ENCODE assay signal across 8 cellular contexts in the genomic region with DNA sequence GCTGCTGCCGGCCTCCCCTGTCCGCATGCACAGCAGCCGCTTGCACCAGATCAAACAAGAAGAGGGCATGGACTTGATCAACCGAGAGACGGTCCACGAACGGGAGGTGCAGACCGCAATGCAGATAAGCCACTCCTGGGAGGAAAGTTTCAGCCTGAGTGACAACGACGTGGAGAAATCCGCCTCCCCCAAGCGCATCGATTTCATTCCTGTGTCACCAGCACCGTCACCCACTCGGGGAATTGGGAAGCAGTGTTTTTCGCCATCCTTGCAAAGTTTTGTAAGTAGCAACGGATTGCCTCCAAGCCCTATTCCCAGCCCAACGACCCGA.
DNase-seq lines count a peak whose midpoint lies in the region; ATAC-seq and TF ChIP-seq lines count a peak whose summit lies in the region.

No MANE protein-coding gene starts in this region.

- H2AFZ ChIP-seq in smooth muscle cell (ENCODE audit: low read depth) = peak overlapping the region; percentile 91

- peaks cover 38% of the 10 kb centered on the region for H4K20me1 ChIP-seq in smooth muscle cell (ENCODE audit: low read depth)

- peak overlapping the region; percentile 90 for H3K9ac ChIP-seq in SK-N-MC (ENCODE audit: insufficient read length)
- peak overlapping the region; percentile 84 for H3K9ac ChIP-seq in smooth muscle cell (ENCODE audit: low read depth)

- H3K79me2 ChIP-seq in smooth muscle cell (ENCODE audit: low read depth) = peaks cover 17% of the 10 kb centered on the region

- TF ChIP-seq CTCF in gastroesophageal sphincter (IDR thresholded peaks at IDR 0.05) = no peak
- TF ChIP-seq CTCF in smooth muscle cell (IDR thresholded peaks at IDR 0.05; ENCODE audit: borderline replicate concordance, insufficient read depth, poor library complexity, severe bottlenecking) = no peak

- H3K9me3 ChIP-seq in SK-N-MC (ENCODE audit: low read depth, low read length) (no peaks in the 10 kb centered on the region), gastroesophageal sphincter (no peaks in the 10 kb centered on the region), smooth muscle cell (replicated peaks; ENCODE audit: low read depth) (no peaks in the 10 kb centered on the region)

- TF ChIP-seq EP300 in gastroesophageal sphincter (IDR thresholded peaks at IDR 0.05) = no peak

- ATAC-seq in GM18907 (IDR thresholded peaks at IDR 0.05; ENCODE audit: unreplicated experiment) (peak; percentile 1), gastroesophageal sphincter (no peak)

- H3K4me3 ChIP-seq in SK-N-MC (peak overlapping the region; percentile 87), gastroesophageal sphincter (peak overlapping the region; percentile 47 to 68), smooth muscle cell (peak overlapping the region; percentile 61)

- WGBS in gastroesophageal sphincter (ENCODE audit: low coverage in 1 of 2), 2 donors = 0% methylated on average over 1 of the region's 19 CpGs; no CpG with 5 or more reads in 1 of the 2 donors
- 2% methylated on average over 19 of the region's 19 CpGs for WGBS in smooth muscle cell (ENCODE audit: low lambda C conversion rate)

- H3K27me3 ChIP-seq in gastroesophageal sphincter = no peaks in the 10 kb centered on the region
- no peaks in the 10 kb centered on the region for H3K27me3 ChIP-seq in smooth muscle cell (ENCODE audit: low read depth)

- no peak overlapping the region for H3K27ac ChIP-seq in SK-N-MC
- peak overlapping the region; percentile 57 to 95 (median 92) for H3K27ac ChIP-seq in gastroesophageal sphincter
- peak overlapping the region; percentile 77 for H3K27ac ChIP-seq in smooth muscle cell (ENCODE audit: low read depth)

- TF ChIP-seq POLR2A in gastroesophageal sphincter (IDR thresholded peaks at IDR 0.05) = no peak

- H3K4me1 ChIP-seq in gastroesophageal sphincter = peaks cover 21 to 60% (median 24%) of the 10 kb centered on the region in 3 donors
- peaks cover 27% of the 10 kb centered on the region for H3K4me1 ChIP-seq in smooth muscle cell (ENCODE audit: low read depth)

- H3K4me2 ChIP-seq in smooth muscle cell = peak overlapping the region; percentile 97

- DNase-seq in SK-N-MC (ENCODE audit: low read depth, low spot score) (no peak), smooth muscle cell (lab: John Stamatoyannopoulos, UW; ENCODE audit: unreplicated experiment) (no peak), AG08396 (ENCODE audit: low spot score) (no peak), iPS-NIHi7 (ENCODE audit: extremely low spot score) (no peak)
- DNase-seq in activated CD4-positive, CD25-positive, alpha-beta regulatory T cell treated with anti-CD3 and anti-CD28 coated beads, Interleukin-2, amount 50 U/mL, for 72 hours = no peak
- no peak for DNase-seq in activated CD4-positive, alpha-beta T cell treated with anti-CD3 and anti-CD28 coated beads, Interleukin-2, amount 50 U/mL, for 4 hours

- H3K36me3 ChIP-seq in SK-N-MC (ENCODE audit: insufficient read depth, low read length) (no peaks in the 10 kb centered on the region), gastroesophageal sphincter (no peaks in the 10 kb centered on the region), smooth muscle cell (ENCODE audit: low read depth) (no peaks in the 10 kb centered on the region)

- no peaks in the 10 kb centered on the region for H3F3A ChIP-seq in smooth muscle cell (ENCODE audit: low read depth)
